ENCODE assay signal across 8 cellular contexts in genomic region chr5:37668524-37669047, GRCh38.
DNase-seq lines count a peak whose midpoint lies in the region; ATAC-seq and TF ChIP-seq lines count a peak whose summit lies in the region.

No MANE protein-coding gene starts in this region.

- peak overlapping the region; percentile 26 for H3K4me2 ChIP-seq in osteoblast (ENCODE audit: insufficient read depth, low read length)

- no peaks in the 10 kb centered on the region for H3K9me3 ChIP-seq in osteoblast (ENCODE audit: low read depth, low read length)

- no peaks in the 10 kb centered on the region for H3K27me3 ChIP-seq in osteoblast (ENCODE audit: insufficient read depth, low read length)

- H3K4me1 ChIP-seq in osteoblast (ENCODE audit: insufficient read depth, low read length), result peaks cover 21% of the 10 kb centered on the region

- no peak for ATAC-seq in GM21367 (IDR thresholded peaks at IDR 0.05; ENCODE audit: unreplicated experiment)

- peak; percentile 95 for DNase-seq in EH (ENCODE audit: low read depth)
- DNase-seq in NCI-H446 treated with DMSO at 0.1 percent for 48 hours (lab: John Stamatoyannopoulos, UW), result peak; percentile 80
- DNase-seq in epithelial cell of prostate (ENCODE audit: low read depth, low spot score), result peak; percentile 93
- DNase-seq in osteoblast (ENCODE audit: insufficient read length, low spot score, missing footprints), result peak; percentile 85
- no peak for DNase-seq in activated CD4-positive, CD25-positive, alpha-beta regulatory T cell (lab: John Stamatoyannopoulos, UW)
- no peak for DNase-seq in stimulated activated CD8-positive, alpha-beta memory T cell treated with anti-CD3 and anti-CD28 coated beads, Interleukin-4, amount 100 ng/mL, for 48 hours
- no peak for DNase-seq in NCI-H1436 treated with DMSO at 0.1 percent for 48 hours (lab: John Stamatoyannopoulos, UW)

- TF ChIP-seq CTCF in osteoblast (IDR thresholded peaks at IDR 0.05; ENCODE audit: extremely low read depth, low read depth, low read length), result no peak

- no peaks in the 10 kb centered on the region for H3K36me3 ChIP-seq in osteoblast (ENCODE audit: insufficient read depth, low read length)

- H2AFZ ChIP-seq in osteoblast (ENCODE audit: low read length), result no peak overlapping the region

- no peak overlapping the region for H3K4me3 ChIP-seq in osteoblast (ENCODE audit: insufficient read depth, low read length)

- no peaks in the 10 kb centered on the region for H4K20me1 ChIP-seq in osteoblast (ENCODE audit: insufficient read depth, low read length)

- peak overlapping the region; percentile 39 for H3K27ac ChIP-seq in epithelial cell of prostate
- H3K27ac ChIP-seq in osteoblast (ENCODE audit: low read depth, low read length), result peak overlapping the region; percentile 82

- H3K79me2 ChIP-seq in osteoblast (ENCODE audit: insufficient read depth, low read length), result no peaks in the 10 kb centered on the region

Comparison
In these comparisons a context has a peak if more than half of its experiments do, and no peak if none do; other contexts are left out.
1. DNase-seq: peak in EH (single experiment), NCI-H446 treated with DMSO at 0.1 percent for 48 hours (single experiment), epithelial cell of prostate (single experiment) and osteoblast (single experiment); none in activated CD4-positive, CD25-positive, alpha-beta regulatory T cell (0 of 4), stimulated activated CD8-positive, alpha-beta memory T cell treated with anti-CD3 and anti-CD28 coated beads, Interleukin-4, amount 100 ng/mL, for 48 hours (single experiment) and NCI-H1436 treated with DMSO at 0.1 percent for 48 hours (single experiment).